Comparison of ENCODE assay signal across 8 cellular contexts in genomic region chr7:3639253-3639652, GRCh38.
"Had no signal": no experiment of that assay in that cellular context is flagged by ENCODE, and none has a peak within 500 bp of the region (broad histone marks: within the 10 kb centered on the region; RNA-seq: fewer than 3 reads in every experiment).

No MANE protein-coding gene starts in this region.

- H3K27ac ChIP-seq: HL-60 had no signal

- FAIRE-seq: H1, H54 had no signal

- H3K4me3 ChIP-seq: GM23338 had no signal

- ATAC-seq: GM23338 had no signal

- DNase-seq: H9, HCEC 1CT, HFFc6, IMR-90 had no signal
